In genomic region chr17:68315930-68316329, GRCh38 we compare ENCODE assay signal across 21 cellular contexts. TPM values are rescaled to one million over a fixed set of nuclear protein-coding genes. Genes with fewer than 3 reads are reported as not detected.
DNase-seq lines count a peak whose midpoint lies in the region; ATAC-seq and TF ChIP-seq lines count a peak whose summit lies in the region.
"Had no signal": no experiment of that assay in that cellular context is flagged by ENCODE, and none has a peak within 500 bp of the region (broad histone marks: within the 10 kb centered on the region; RNA-seq: fewer than 3 reads in every experiment).

No MANE protein-coding gene starts in this region.

- ATAC-seq in T-cell (replicated peaks in 1 of 4) (no peak), HG02973 (IDR thresholded peaks at IDR 0.05; ENCODE audit: unreplicated experiment) (no peak), GM19452 (IDR thresholded peaks at IDR 0.05; ENCODE audit: unreplicated experiment) (no peak)
- ATAC-seq in naive thymus-derived CD8-positive, alpha-beta T cell = no peak
- ATAC-seq: Panc1 had no signal

- intact Hi-C loops in CD14-positive monocyte (cut with micrococcal nuclease) = loop anchor here in 1 of 2 donors (5.0 kb wide), 1 partner anchor 41 kb away; no protein-coding TSS in a partner anchor

- no peaks in the 10 kb centered on the region for H3K27me3 Mint-ChIP-seq in activated CD4-positive, alpha-beta T cell treated with anti-CD3 and anti-CD28 coated beads, Interleukin-2, amount 10 ng/mL, durations not matched to agents 7 days and 5 days
- H3K27me3 Mint-ChIP-seq in CD14-positive monocyte (ENCODE audit: low read depth in 3 of 3) (peaks cover 0 to 2% (median 1%) of the 10 kb centered on the region in 3 donors), T-cell (no peaks in the 10 kb centered on the region)
- no peaks in the 10 kb centered on the region for H3K27me3 Mint-ChIP-seq in naive thymus-derived CD8-positive, alpha-beta T cell

- POLR2A ChIA-PET in activated CD4-positive, alpha-beta T cell treated with anti-CD3 and anti-CD28 coated beads, Interleukin-2, amount 10 ng/mL, durations not matched to agents 7 days and 5 days (lab: Charles Lee) = no interaction called here
- POLR2A ChIA-PET in T-cell (lab: Charles Lee) = interaction anchor here in 1 of 2 donors (0.5 to 0.6 kb wide), 2 partner anchors 15 to 64 kb away, joined by 3 to 5 read pairs; no protein-coding TSS in a partner anchor
- POLR2A ChIA-PET in naive thymus-derived CD8-positive, alpha-beta T cell (lab: Charles Lee) = interaction anchor here (0.6 to 2.5 kb wide), 4 partner anchors 20 to 127 kb away, joined by 4 to 15 read pairs (median 10); partner anchors contain the start of genes ARSG and SLC16A6

- DNase-seq in activated CD4-positive, alpha-beta T cell treated with anti-CD3 and anti-CD28 coated beads, Interleukin-2, amount 10 ng/mL, durations not matched to agents 7 days and 5 days = no peak
- DNase-seq in activated CD4-positive, alpha-beta T cell treated with anti-CD3 and anti-CD28 coated beads for 48 hours = no peak
- no peak for DNase-seq in CD14-positive monocyte (ENCODE audit: low spot score)
- DNase-seq in T-cell = no peak
- DNase-seq in naive thymus-derived CD8-positive, alpha-beta T cell = no peak
- DNase-seq in NCI-H526 (lab: John Stamatoyannopoulos, UW) = no peak
- DNase-seq: 8988T, AML-193, DMS153, NCI-H1092 treated with DMSO at 0.1 percent for 48 hours, NCI-H146, NCI-H2029, NCI-H345, NCI-H524, NCI-H82, SIG-M5, SK-N-SH had no signal

- H3K4me3 Mint-ChIP-seq in activated CD4-positive, alpha-beta T cell treated with anti-CD3 and anti-CD28 coated beads, Interleukin-2, amount 10 ng/mL, durations not matched to agents 7 days and 5 days = no peak overlapping the region
- no peak overlapping the region for H3K4me3 Mint-ChIP-seq in CD14-positive monocyte
- peak overlapping the region in 1 of 3 donors; percentile 41 for H3K4me3 Mint-ChIP-seq in T-cell
- H3K4me3 Mint-ChIP-seq in naive thymus-derived CD8-positive, alpha-beta T cell = peak overlapping the region in 7 of 10 donors; percentile 1 to 66 (median 17)

- peaks cover 13% of the 10 kb centered on the region for H3K36me3 Mint-ChIP-seq in activated CD4-positive, alpha-beta T cell treated with anti-CD3 and anti-CD28 coated beads, Interleukin-2, amount 10 ng/mL, durations not matched to agents 7 days and 5 days (ENCODE audit: low read depth)
- H3K36me3 Mint-ChIP-seq in CD14-positive monocyte = peaks cover 13 to 28% of the 10 kb centered on the region in 2 donors
- H3K36me3 Mint-ChIP-seq in T-cell = no peaks in the 10 kb centered on the region
- H3K36me3 Mint-ChIP-seq in naive thymus-derived CD8-positive, alpha-beta T cell = no peaks in the 10 kb centered on the region

- CTCF ChIA-PET in activated CD4-positive, alpha-beta T cell treated with anti-CD3 and anti-CD28 coated beads, Interleukin-2, amount 10 ng/mL, durations not matched to agents 7 days and 5 days (lab: Charles Lee) = interaction anchor here (1.4 to 6.0 kb wide), 3 partner anchors 9 to 83 kb away, joined by 4 to 24 read pairs (median 4); no protein-coding TSS in a partner anchor
- CTCF ChIA-PET in T-cell (lab: Charles Lee) = interaction anchor here in 1 of 2 donors (0.9 kb wide), 1 partner anchor 13 kb away, joined by 3 read pairs; no protein-coding TSS in a partner anchor

- TF ChIP-seq CTCF in CD14-positive monocyte (IDR thresholded peaks at IDR 0.05) = no peak

- peak overlapping the region; percentile 11 for H3K27ac Mint-ChIP-seq in activated CD4-positive, alpha-beta T cell treated with anti-CD3 and anti-CD28 coated beads, Interleukin-2, amount 10 ng/mL, durations not matched to agents 7 days and 5 days
- peak overlapping the region; percentile 99 to 100 (median 100) for H3K27ac Mint-ChIP-seq in CD14-positive monocyte
- peak overlapping the region; percentile 52 to 81 for H3K27ac Mint-ChIP-seq in T-cell
- peak overlapping the region in 3 of 10 donors; percentile 3 to 62 (median 11) for H3K27ac Mint-ChIP-seq in naive thymus-derived CD8-positive, alpha-beta T cell

- peaks cover 49% of the 10 kb centered on the region for H3K4me1 Mint-ChIP-seq in activated CD4-positive, alpha-beta T cell treated with anti-CD3 and anti-CD28 coated beads, Interleukin-2, amount 10 ng/mL, durations not matched to agents 7 days and 5 days
- peaks cover 95% of the 10 kb centered on the region for H3K4me1 Mint-ChIP-seq in CD14-positive monocyte
- H3K4me1 Mint-ChIP-seq in T-cell = peaks cover 65 to 80% (median 77%) of the 10 kb centered on the region in 3 donors
- peaks cover 32 to 89% (median 53%) of the 10 kb centered on the region in 4 donors for H3K4me1 Mint-ChIP-seq in naive thymus-derived CD8-positive, alpha-beta T cell

- peaks cover 2% of the 10 kb centered on the region for H3K9me3 Mint-ChIP-seq in activated CD4-positive, alpha-beta T cell treated with anti-CD3 and anti-CD28 coated beads, Interleukin-2, amount 10 ng/mL, durations not matched to agents 7 days and 5 days
- H3K9me3 Mint-ChIP-seq in CD14-positive monocyte = peaks cover 0 to 2% (median 0%) of the 10 kb centered on the region in 7 donors
- no peaks in the 10 kb centered on the region for H3K9me3 Mint-ChIP-seq in T-cell
- peaks cover 0 to 2% (median 0%) of the 10 kb centered on the region in 9 donors for H3K9me3 Mint-ChIP-seq in naive thymus-derived CD8-positive, alpha-beta T cell

RNA-seq across cellular contexts. Expression of gene ARSG, which starts 24.6 kb away (rescaled TPM):
- total RNA-seq in activated CD4-positive, alpha-beta T cell treated with anti-CD3 and anti-CD28 coated beads, Interleukin-2, amount 10 ng/mL, durations not matched to agents 7 days and 5 days = 10 to 100 TPM; 11.7 to 13.8 TPM
- polyA plus RNA-seq in CD14-positive monocyte = 10 to 100 TPM; 15.5 to 19.2 TPM
- 10 to 100 TPM; 14.5 to 22.9 (median 17.8) TPM for total RNA-seq in T-cell
- 10 to 100 TPM; 12.1 to 15.1 TPM for total RNA-seq in naive thymus-derived CD8-positive, alpha-beta T cell
- polyA plus RNA-seq in naive thymus-derived CD8-positive, alpha-beta T cell = 10 to 100 TPM; 10.4 to 13.7 (median 12.9) TPM

RNA-seq across cellular contexts. Expression of gene SLC16A6, which starts 25.0 kb away (rescaled TPM):
- 1 to 10 TPM; 5.6 to 6.8 TPM for total RNA-seq in activated CD4-positive, alpha-beta T cell treated with anti-CD3 and anti-CD28 coated beads, Interleukin-2, amount 10 ng/mL, durations not matched to agents 7 days and 5 days
- polyA plus RNA-seq in CD14-positive monocyte = 10 to 100 TPM; 12.3 to 14.0 TPM
- 10 to 100 TPM in 1 of 5 donors, 1 to 10 TPM in 4; 4.4 to 10.5 (median 7.0) TPM for total RNA-seq in T-cell
- total RNA-seq in naive thymus-derived CD8-positive, alpha-beta T cell = 1 to 10 TPM; 6.4 to 6.9 TPM
- polyA plus RNA-seq in naive thymus-derived CD8-positive, alpha-beta T cell = 1 to 10 TPM in 2 of 3 donors, under 1 TPM in 1; 0.61 to 2.6 (median 1.5) TPM
- total RNA-seq: HT-29 had no signal
- polyA plus RNA-seq: SK-N-SH had no signal

Comparison
In these comparisons a context has a peak if more than half of its experiments do, and no peak if none do; other contexts are left out.
1. H3K4me3 Mint-ChIP-seq: peak in naive thymus-derived CD8-positive, alpha-beta T cell (7 of 10); none in activated CD4-positive, alpha-beta T cell treated with anti-CD3 and anti-CD28 coated beads, Interleukin-2, amount 10 ng/mL, durations not matched to agents 7 days and 5 days (single experiment) and CD14-positive monocyte (0 of 2).